In the genomic region with DNA sequence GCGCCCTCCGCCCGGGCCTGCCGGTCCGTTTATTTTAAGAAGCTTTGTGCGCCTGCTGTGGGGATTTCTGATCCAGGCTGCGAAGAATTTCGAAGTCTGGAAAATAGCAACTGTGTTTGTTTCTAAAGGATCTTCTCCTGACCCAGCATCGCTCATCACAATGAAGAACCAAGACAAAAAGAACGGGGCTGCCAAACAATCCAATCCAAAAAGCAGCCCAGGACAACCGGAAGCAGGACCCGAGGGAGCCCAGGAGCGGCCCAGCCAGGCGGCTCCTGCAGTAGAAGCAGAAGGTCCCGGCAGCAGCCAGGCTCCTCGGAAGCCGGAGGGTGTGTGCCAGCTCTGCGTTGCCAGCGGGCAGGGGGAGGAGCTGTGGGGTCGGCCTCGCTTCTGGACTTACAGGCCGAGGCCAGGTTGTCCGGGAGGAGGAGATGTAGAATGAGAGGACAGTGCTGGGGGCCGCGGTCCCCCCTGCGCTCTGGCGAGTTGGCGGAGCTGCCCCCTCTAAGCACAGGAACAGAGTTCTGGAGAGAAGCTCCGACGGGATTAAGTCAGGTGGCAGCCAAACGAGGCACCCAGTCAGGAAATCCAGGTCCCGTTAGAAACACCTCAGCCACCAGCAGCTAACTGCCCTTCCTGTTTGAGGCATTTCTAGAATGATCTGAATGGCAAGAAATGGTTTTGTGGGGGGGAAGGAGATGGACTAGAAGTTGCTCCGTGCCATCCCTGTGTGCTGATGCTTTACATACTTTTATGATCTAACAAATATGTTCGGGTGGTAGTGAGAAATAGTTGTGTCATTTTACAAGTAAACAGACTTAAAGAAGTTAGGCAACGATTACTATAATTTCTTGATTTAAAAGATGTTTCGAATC, we compare ENCODE assay signal across 8 cellular contexts. TPM values are rescaled to one million over a fixed set of nuclear protein-coding genes. Genes with fewer than 3 reads are reported as not detected.
DNase-seq lines count a peak whose midpoint lies in the region; ATAC-seq lines count a peak whose summit lies in the region.

No MANE protein-coding gene starts in this region.

- peak overlapping the region; percentile 93 for H3K27ac ChIP-seq in neuronal stem cell (replicated peaks; ENCODE audit: low read length)

- H3K4ac ChIP-seq in neuronal stem cell (ENCODE audit: low read length), result no peak overlapping the region

- peak overlapping the region; percentile 100 for H3K4me2 ChIP-seq in neuronal stem cell (ENCODE audit: insufficient read depth, low read length, poor library complexity, severe bottlenecking)

- H3K4me3 ChIP-seq in neuronal stem cell (ENCODE audit: low read length in 2 of 2), result peak overlapping the region; percentile 71 to 77

- H3K36me3 ChIP-seq in neuronal stem cell (replicated peaks in 1 of 2; ENCODE audit: control insufficient read depth in 2 of 2, insufficient read depth in 2 of 2, low read length in 2 of 2), result peaks cover 23 to 47% of the 10 kb centered on the region in 2 donors

- DNase-seq in activated T-cell treated with anti-CD3 and anti-CD28 coated beads for 24 hours (ENCODE audit: low read depth), result peak; percentile 10
- no peak for DNase-seq in activated T-cell treated with anti-CD3 and anti-CD28 coated beads for 4 hours
- peak; percentile 63 for DNase-seq in NCI-H2227 treated with DMSO at 0.1 percent for 48 hours (lab: John Stamatoyannopoulos, UW)
- peak; percentile 19 for DNase-seq in activated gamma-delta T cell treated with Interleukin-2 at 50 U/mL for 16 hours
- DNase-seq in germinal center (ENCODE audit: low spot score), result peak; percentile 51
- peak; percentile 20 for DNase-seq in neuronal stem cell (ENCODE audit: low spot score)

- peak overlapping the region; percentile 75 for H3K14ac ChIP-seq in neuronal stem cell (ENCODE audit: low read length)

- peaks cover 11% of the 10 kb centered on the region for H3K79me1 ChIP-seq in neuronal stem cell (ENCODE audit: low read depth, low read length)

- peaks cover 11 to 15% of the 10 kb centered on the region in 2 donors for H3K4me1 ChIP-seq in neuronal stem cell (ENCODE audit: control insufficient read depth in 2 of 2, insufficient read depth in 1 of 2, low read depth in 1 of 2, low read length in 2 of 2)

- no peak for ATAC-seq in GM18861 (IDR thresholded peaks at IDR 0.05; ENCODE audit: unreplicated experiment)
- ATAC-seq in HG02973 (IDR thresholded peaks at IDR 0.05; ENCODE audit: unreplicated experiment), result no peak

- H2BK120ac ChIP-seq in neuronal stem cell (ENCODE audit: low read depth, low read length), result no peak overlapping the region

- peak overlapping the region; percentile 87 for H2AK5ac ChIP-seq in neuronal stem cell (ENCODE audit: low read depth, low read length)

- WGBS in neuronal stem cell (ENCODE audit: extremely low coverage in 2 of 2, insufficient read length in 2 of 2, insufficient replicate concordance in 1 of 2), 2 donors, result no CpG with 5 or more reads among the region's 36 CpGs

- peak overlapping the region; percentile 77 for H2BK5ac ChIP-seq in neuronal stem cell (ENCODE audit: low read length)

- no peak overlapping the region for H4K91ac ChIP-seq in neuronal stem cell (ENCODE audit: low read depth, low read length, poor library complexity)

- no peak overlapping the region for H2BK12ac ChIP-seq in neuronal stem cell (ENCODE audit: low read length)

- peak overlapping the region; percentile 99 for H3K23ac ChIP-seq in neuronal stem cell (ENCODE audit: low read depth, low read length, poor library complexity)

- H3K9ac ChIP-seq in neuronal stem cell (ENCODE audit: low read depth, low read length, poor library complexity), result peak overlapping the region; percentile 83

- no peaks in the 10 kb centered on the region for H3K9me3 ChIP-seq in neuronal stem cell (replicated peaks in 1 of 2; ENCODE audit: control insufficient read depth in 2 of 2, insufficient read depth in 1 of 2, low read depth in 1 of 2, low read length in 2 of 2)

- peak overlapping the region; percentile 94 for H2AFZ ChIP-seq in neuronal stem cell (ENCODE audit: low read length)

- H3K27me3 ChIP-seq in neuronal stem cell (ENCODE audit: control insufficient read depth in 3 of 3, insufficient read depth in 3 of 3, low read depth in 1 of 3, low read length in 3 of 3), result no peaks in the 10 kb centered on the region

- H4K8ac ChIP-seq in neuronal stem cell (ENCODE audit: low read depth, low read length), result no peak overlapping the region

- H2BK15ac ChIP-seq in neuronal stem cell (ENCODE audit: low read length), result peak overlapping the region; percentile 84

- peak overlapping the region; percentile 78 for H3K18ac ChIP-seq in neuronal stem cell (ENCODE audit: low read length)

RNA-seq across cellular contexts. Expression of gene TXLNA, which starts 0.9 kb away (rescaled TPM):
- polyA plus RNA-seq in neuronal stem cell (2013, experiment 1 of 2), result 20.5 TPM
- polyA plus RNA-seq in neuronal stem cell (2013, experiment 2 of 2), result 20.6 TPM

RNA-seq across cellular contexts. Expression of gene CCDC28B, which starts 20.0 kb away (rescaled TPM):
- polyA plus RNA-seq in neuronal stem cell (2013, experiment 1 of 2), result 23.0 TPM
- 22.7 TPM for polyA plus RNA-seq in neuronal stem cell (2013, experiment 2 of 2)

RNA-seq across cellular contexts. Expression of gene IQCC, which starts 25.0 kb away (rescaled TPM):
- 4.2 TPM for polyA plus RNA-seq in neuronal stem cell (2013, experiment 1 of 2)
- 3.8 TPM for polyA plus RNA-seq in neuronal stem cell (2013, experiment 2 of 2)

RNA-seq across cellular contexts. Expression of gene DCDC2B, which starts 28.5 kb away (rescaled TPM):
- 0.03 TPM for polyA plus RNA-seq in neuronal stem cell (2013, experiment 1 of 2)
- polyA plus RNA-seq in neuronal stem cell (2013, experiment 2 of 2), result not detected

RNA-seq across cellular contexts. Expression of gene TMEM234, which starts 41.7 kb away (rescaled TPM):
- 7.0 TPM for polyA plus RNA-seq in neuronal stem cell (2013, experiment 1 of 2)
- 7.0 TPM for polyA plus RNA-seq in neuronal stem cell (2013, experiment 2 of 2)
